In genomic region chr7:1950623-1951523, GRCh38 we compare ENCODE assay signal across 12 cellular contexts.
DNase-seq lines count a peak whose midpoint lies in the region; ATAC-seq, FAIRE-seq and TF ChIP-seq lines count a peak whose summit lies in the region.
"Had no signal": no experiment of that assay in that cellular context is flagged by ENCODE, and none has a peak within 500 bp of the region (broad histone marks: within the 10 kb centered on the region; RNA-seq: fewer than 3 reads in every experiment).

No MANE protein-coding gene starts in this region.

- intact Hi-C loops in Right ventricle myocardium superior (cut with DNase I) = no loop called here
- intact Hi-C loops in cardiac septum (cut with DNase I) = no loop called here

- H3F3A ChIP-seq in GM23338 (replicated peaks; ENCODE audit: low read depth) = no peaks in the 10 kb centered on the region

- H3K36me3 ChIP-seq in Peyer's patch = no peaks in the 10 kb centered on the region
- no peaks in the 10 kb centered on the region for H3K36me3 ChIP-seq in fibroblast of lung (ENCODE audit: control insufficient read depth, insufficient read depth, low read length)
- no peaks in the 10 kb centered on the region for H3K36me3 ChIP-seq in GM23338 (ENCODE audit: insufficient read depth)
- H3K36me3 ChIP-seq: uterus had no signal

- H3K4me3 ChIP-seq in Peyer's patch (no peak overlapping the region), fibroblast of lung (replicated peaks in 1 of 4; ENCODE audit: control extremely low read depth in 1 of 4, insufficient read depth in 1 of 4, low read depth in 3 of 4, low read length in 4 of 4) (no peak overlapping the region), GM23338 (no peak overlapping the region)
- H3K4me3 ChIP-seq: uterus had no signal

- TF ChIP-seq POLR2A in Peyer's patch (IDR thresholded peaks at IDR 0.05) = no peak

- no peaks in the 10 kb centered on the region for H3K4me1 Mint-ChIP-seq in GM23338

- H3K27ac ChIP-seq in Peyer's patch (no peak overlapping the region), fibroblast of lung (ENCODE audit: insufficient read depth, low read length) (no peak overlapping the region), GM23338 (ENCODE audit: low read depth) (no peak overlapping the region)
- H3K27ac ChIP-seq: uterus had no signal

- H2AFZ ChIP-seq in fibroblast of lung (ENCODE audit: low read length) (no peak overlapping the region), GM23338 (no peak overlapping the region)

- H3K9me3 ChIP-seq in Peyer's patch = no peaks in the 10 kb centered on the region
- no peaks in the 10 kb centered on the region for H3K9me3 ChIP-seq in fibroblast of lung (ENCODE audit: control insufficient read depth, insufficient read depth, low read depth, low read length)
- H3K9me3 ChIP-seq: uterus had no signal

- H3K9me3 Mint-ChIP-seq in GM23338 = no peaks in the 10 kb centered on the region

- no peak overlapping the region for H3K27ac Mint-ChIP-seq in GM23338

- H3K27me3 ChIP-seq in Peyer's patch (no peaks in the 10 kb centered on the region), fibroblast of lung (ENCODE audit: control insufficient read depth, insufficient read depth, low read length) (no peaks in the 10 kb centered on the region), GM23338 (ENCODE audit: insufficient read depth) (no peaks in the 10 kb centered on the region)
- H3K27me3 ChIP-seq: uterus had no signal

- no peak for TF ChIP-seq CTCF in Peyer's patch (IDR thresholded peaks at IDR 0.05)
- TF ChIP-seq CTCF in fibroblast of lung (conservative IDR thresholded peaks at IDR 0.05 in 1 of 2, IDR thresholded peaks at IDR 0.05 in 1 of 2; ENCODE audit: low read depth in 1 of 2, low read length in 2 of 2) = no peak
- no peak for TF ChIP-seq CTCF in GM23338 (conservative IDR thresholded peaks at IDR 0.05; ENCODE audit: low read depth in 2 of 2)

- H3K9me2 ChIP-seq in GM23338 (ENCODE audit: insufficient read depth) = no peaks in the 10 kb centered on the region

- DNase-seq in Right ventricle myocardium superior = peak; percentile 70
- DNase-seq in cardiac septum (ENCODE audit: low spot score) = no peak
- peak in 2 of 3 donors; percentile 60 to 69 for DNase-seq in Peyer's patch
- DNase-seq in fibroblast of lung (ENCODE audit: low read depth in 2 of 2) = peak; percentile 38 to 49
- no peak for DNase-seq in urothelium cell line (ENCODE audit: low spot score)
- DNase-seq in GM23338 (ENCODE audit: low spot score) = no peak
- DNase-seq: activated T-cell treated with anti-CD3 and anti-CD28 coated beads for 4 hours, H7, NCI-H446, uterus had no signal

- H3K9ac ChIP-seq in fibroblast of lung (ENCODE audit: insufficient read depth, low read length) = no peak overlapping the region

- H3K4me1 ChIP-seq in Peyer's patch (no peaks in the 10 kb centered on the region), fibroblast of lung (ENCODE audit: control insufficient read depth, extremely low read depth, insufficient read depth, low read length) (no peaks in the 10 kb centered on the region), GM23338 (ENCODE audit: insufficient read depth) (no peaks in the 10 kb centered on the region)
- H3K4me1 ChIP-seq: uterus had no signal

- no peaks in the 10 kb centered on the region for H3K36me3 Mint-ChIP-seq in GM23338 (ENCODE audit: low read depth)

- ATAC-seq in Right ventricle myocardium superior (ENCODE audit: poor library complexity) (peak; percentile 48), GM21390 (IDR thresholded peaks at IDR 0.05; ENCODE audit: unreplicated experiment) (no peak), GM19023 (IDR thresholded peaks at IDR 0.05; ENCODE audit: unreplicated experiment) (no peak), GM23338 (no peak)

- FAIRE-seq in urothelium cell line (lab: Jason Lieb, UNC) = peak; percentile 97

- no peaks in the 10 kb centered on the region for H3K79me2 ChIP-seq in fibroblast of lung (ENCODE audit: control insufficient read depth, insufficient read depth, low read length)
- no peaks in the 10 kb centered on the region for H3K79me2 ChIP-seq in GM23338 (replicated peaks; ENCODE audit: insufficient read depth)

- no peak overlapping the region for H3K4me3 Mint-ChIP-seq in GM23338

- H3K4me2 ChIP-seq in fibroblast of lung (ENCODE audit: extremely low read depth, insufficient read depth, low read length) (no peak overlapping the region), GM23338 (no peak overlapping the region)

- peaks cover 8% of the 10 kb centered on the region for H3K27me3 Mint-ChIP-seq in GM23338 (ENCODE audit: insufficient read depth, low read depth, poor library complexity)

- no peaks in the 10 kb centered on the region for H4K20me1 ChIP-seq in fibroblast of lung (ENCODE audit: control insufficient read depth, extremely low read depth, insufficient read depth, low read length)
- no peaks in the 10 kb centered on the region; the same call in 1 of the 2 replicates for H4K20me1 ChIP-seq in GM23338 (replicated peaks; ENCODE audit: insufficient read depth)

TF ChIP-seq in GM23338, 12 proteins besides CTCF, POLR2A, EP300 and RAD21 (continues in another document):
- TF ChIP-seq JUNB (IDR thresholded peaks at IDR 0.05; ENCODE audit: unreplicated experiment) (no peak), REST (IDR thresholded peaks at IDR 0.05; ENCODE audit: unreplicated experiment) (no peak), ZNF114 (CRISPR knock-in tag; IDR thresholded peaks at IDR 0.05) (no peak)

Comparison
In these comparisons a context has a peak if more than half of its experiments do, and no peak if none do; other contexts are left out.
1. DNase-seq: peak in Right ventricle myocardium superior (single experiment), Peyer's patch (2 of 3) and fibroblast of lung (2 of 2); none in cardiac septum (single experiment), urothelium cell line (single experiment) and GM23338 (single experiment).